ENCODE assay signal across 16 cellular contexts in the genomic region with DNA sequence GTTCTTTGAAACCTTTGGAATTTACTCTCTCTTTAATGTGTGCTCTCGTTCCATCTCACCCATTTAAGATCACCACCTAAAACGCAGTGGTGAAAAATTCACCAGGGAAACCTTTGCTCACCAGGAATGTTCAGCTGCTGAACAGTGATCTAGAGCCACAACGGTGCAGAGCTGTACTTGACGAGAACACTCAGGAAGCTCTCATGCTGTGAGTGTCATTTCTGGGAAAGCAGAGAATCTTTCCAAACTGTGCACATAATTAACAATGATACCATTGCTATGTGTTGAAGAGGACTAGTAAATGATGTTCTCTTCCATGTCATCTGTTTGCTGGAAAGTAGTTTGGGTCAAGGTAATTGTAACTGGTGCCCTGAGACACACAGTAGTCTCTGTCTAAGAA.
A peak's percentile ranks its signal among the peaks of the same experiment; 100 is the strongest.
DNase-seq lines count a peak whose midpoint lies in the region; ATAC-seq and TF ChIP-seq lines count a peak whose summit lies in the region.
"Had no signal": no experiment of that assay in that cellular context is flagged by ENCODE, and none has a peak within 500 bp of the region (broad histone marks: within the 10 kb centered on the region; RNA-seq: fewer than 3 reads in every experiment).

No MANE protein-coding gene starts in this region.

- no peak for DNase-seq in cardiac muscle cell (ENCODE audit: low read depth in 1 of 2, low spot score in 1 of 2)
- no peak for DNase-seq in Right ventricle myocardium inferior (ENCODE audit: missing footprints)
- DNase-seq in SK-MEL-5 (ENCODE audit: low read depth, low spot score), result peak; percentile 32
- no peak for DNase-seq in dorsolateral prefrontal cortex
- DNase-seq in smooth muscle cell of the brain vasculature (ENCODE audit: low read depth, low spot score), result peak; percentile 18
- no peak for DNase-seq in C1 segment of cervical spinal cord (lab: John Stamatoyannopoulos, UW)
- DNase-seq in foreskin fibroblast, result no peak
- DNase-seq: Caco-2, H9, KBM-7, NCI-H1105 treated with DMSO at 0.1 percent for 48 hours, NCI-H1694, NCI-H2081 treated with DMSO at 0.1 percent for 48 hours, NCI-H510A treated with DMSO at 0.1 percent for 48 hours, NCI-H774, SHP77 treated with DMSO at 0.1 percent for 48 hours had no signal

- ATAC-seq in Right ventricle myocardium inferior, result no peak

- H3K27me3 ChIP-seq in cardiac muscle cell, result no peaks in the 10 kb centered on the region
- H3K27me3 ChIP-seq in dorsolateral prefrontal cortex, result no peaks in the 10 kb centered on the region

- in situ Hi-C loops in SK-MEL-5 (cut with HindIII; ENCODE audit: low pct_unique_long_range_greater_than_20kb, low sequenced_read_pairs), result no loop called here

- H3K4me1 ChIP-seq in cardiac muscle cell (ENCODE audit: low read depth), result no peaks in the 10 kb centered on the region
- H3K4me1 ChIP-seq: Caco-2 had no signal

- H3K4me3 ChIP-seq in cardiac muscle cell (no peak overlapping the region), dorsolateral prefrontal cortex (no peak overlapping the region), foreskin fibroblast (ENCODE audit: low read depth in 1 of 2, low read length in 2 of 2) (no peak overlapping the region)

- no peak for TF ChIP-seq CTCF in cardiac muscle cell (IDR thresholded peaks at IDR 0.05; ENCODE audit: low read depth, low read length)
- no peak for TF ChIP-seq CTCF in dorsolateral prefrontal cortex (IDR thresholded peaks at IDR 0.05 in 54 of 56, conservative IDR thresholded peaks at IDR 0.05 in 2 of 56; ENCODE audit: low read depth in 1 of 56, partially characterized antibody in 56 of 56)
- TF ChIP-seq CTCF in foreskin fibroblast (IDR thresholded peaks at IDR 0.05; ENCODE audit: low read depth, low read length), result no peak

- no peaks in the 10 kb centered on the region for H3K9me3 ChIP-seq in cardiac muscle cell (ENCODE audit: low read depth)
- H3K9me3 ChIP-seq: Caco-2 had no signal

- peaks cover 45% of the 10 kb centered on the region for H3K36me3 ChIP-seq in cardiac muscle cell

- H3K27ac ChIP-seq in cardiac muscle cell, result peak overlapping the region; percentile 6
- peak overlapping the region in 34 of 59 donors; percentile 2 to 64 (median 31) for H3K27ac ChIP-seq in dorsolateral prefrontal cortex

- intact Hi-C loops in Right ventricle myocardium inferior (cut with DNase I) (no loop called here), dorsolateral prefrontal cortex (cut with DNase I) (no loop called here)

Comparison
In these comparisons a context has a peak if more than half of its experiments do, and no peak if none do; other contexts are left out.
1. DNase-seq: peak in SK-MEL-5 (single experiment) and smooth muscle cell of the brain vasculature (single experiment); none in cardiac muscle cell (0 of 2), Right ventricle myocardium inferior (single experiment), dorsolateral prefrontal cortex (0 of 10), C1 segment of cervical spinal cord (0 of 14) and foreskin fibroblast (0 of 2).